1 cellular context compared by ENCODE assay signal in genomic region chr12:25084816-25085215, GRCh38.
TF ChIP-seq lines count a peak whose summit lies in the region.

No MANE protein-coding gene starts in this region.

TF ChIP-seq in WTC11, 78 proteins besides CTCF, POLR2A, EP300 and RAD21 (continued from another document):
- TF ChIP-seq HMGXB4 (CRISPR knock-in tag; IDR thresholded peaks at IDR 0.05), result no peak
- TF ChIP-seq ERG (CRISPR knock-in tag; IDR thresholded peaks at IDR 0.05), result no peak
- no peak for TF ChIP-seq TEAD4 (CRISPR knock-in tag; IDR thresholded peaks at IDR 0.05)
